9 cellular contexts compared by ENCODE assay signal in genomic region chr19:39332738-39333137, GRCh38. TPM values are rescaled to one million over a fixed set of nuclear protein-coding genes. Genes with fewer than 3 reads are reported as not detected.
"Had no signal": no experiment of that assay in that cellular context is flagged by ENCODE, and none has a peak within 500 bp of the region (broad histone marks: within the 10 kb centered on the region; RNA-seq: fewer than 3 reads in every experiment).

No MANE protein-coding gene starts in this region.

RNA-seq across cellular contexts. Expression of gene GMFG, which starts 3.1 kb away (rescaled TPM):
- total RNA-seq: chondrocyte had no signal

RNA-seq across cellular contexts. Expression of gene LRFN1, which starts 12.1 kb away (rescaled TPM):
- total RNA-seq: SJSA1 had no signal

RNA-seq across cellular contexts. Expression of gene IFNL1, which starts 36.5 kb away (rescaled TPM):
- total RNA-seq: breast epithelium, chondrocyte, dorsolateral prefrontal cortex, esophagus mucosa, glomerular endothelial cell, lower leg skin, SJSA1, skeletal muscle tissue, thyroid gland had no signal
